ENCODE assay signal across 8 cellular contexts in the genomic region with DNA sequence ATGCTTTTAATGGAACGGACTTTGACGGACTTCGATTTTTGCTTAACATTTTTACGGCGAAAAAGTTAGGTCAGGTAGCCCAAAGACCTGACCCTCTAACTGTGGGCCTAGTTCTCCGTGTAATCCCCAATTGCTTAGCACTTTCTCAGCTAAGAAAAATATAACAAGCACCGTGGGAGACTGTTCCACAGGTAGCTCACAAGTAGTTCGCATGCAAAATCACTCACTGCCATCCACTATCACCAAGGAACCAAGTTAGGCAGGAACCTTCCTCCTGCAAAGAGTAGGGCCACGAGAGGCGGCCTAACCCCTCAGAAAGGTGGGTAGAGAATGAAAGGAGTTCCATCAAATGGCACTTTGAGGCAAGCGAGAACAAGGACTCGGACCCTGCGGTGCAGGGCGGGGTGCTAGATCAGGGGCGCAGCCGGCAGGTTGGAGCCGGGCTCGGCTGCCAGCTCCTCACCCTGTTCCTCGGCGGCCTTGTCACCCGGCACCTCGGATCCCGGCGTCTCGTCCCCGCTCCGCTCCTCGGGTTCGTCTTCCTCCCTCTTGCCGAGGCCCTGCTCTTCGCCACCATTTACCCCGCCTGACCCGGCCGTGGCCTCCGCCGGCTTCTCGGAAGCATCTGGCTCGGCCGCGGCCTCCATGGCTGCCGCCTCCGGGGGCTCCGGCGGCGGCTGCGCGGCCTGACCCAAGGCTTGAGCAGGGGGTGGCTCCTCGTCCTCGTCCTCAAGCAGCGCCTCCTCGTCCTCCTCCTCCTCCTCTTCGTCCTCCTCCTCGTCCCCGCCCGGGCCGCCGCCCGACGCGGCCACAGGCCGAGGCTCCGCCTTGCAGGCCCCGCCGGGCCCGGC. TPM values are rescaled to one million over a fixed set of nuclear protein-coding genes. Genes with fewer than 3 reads are reported as not detected.
DNase-seq lines count a peak whose midpoint lies in the region; ATAC-seq and TF ChIP-seq lines count a peak whose summit lies in the region.

No MANE protein-coding gene starts in this region.

- peak overlapping the region; percentile 95 to 100 (median 96) for H3K27ac ChIP-seq in adrenal gland

- peak; percentile 1 for ATAC-seq in HG03457 (IDR thresholded peaks at IDR 0.05; ENCODE audit: unreplicated experiment)

- H3K9me3 ChIP-seq in adrenal gland (replicated peaks in 1 of 3) = no peaks in the 10 kb centered on the region
- H3K9me3 ChIP-seq in iPS-18c (ENCODE audit: control insufficient read depth, insufficient read depth, low read length) = peaks cover 2% of the 10 kb centered on the region

- TF ChIP-seq CTCF in adrenal gland (IDR thresholded peaks at IDR 0.05) = no peak

- H3K4me1 ChIP-seq in adrenal gland (replicated peaks in 1 of 2) = peaks cover 22 to 47% of the 10 kb centered on the region in 2 donors

- H3K4me3 ChIP-seq in adrenal gland (peak overlapping the region; percentile 7 to 79 (median 56)), iPS-18c (ENCODE audit: insufficient read depth, low read depth, low read length) (peak overlapping the region; percentile 98)

- 0% methylated on average over 8 to 65 of the region's 65 CpGs for WGBS in adrenal gland, 4 donors

- intact Hi-C loops in adrenal gland (cut with DNase I) = no loop called here

- no peak for TF ChIP-seq POLR2A in adrenal gland (IDR thresholded peaks at IDR 0.05)

- peaks cover 0 to 33% of the 10 kb centered on the region in 2 donors for H3K36me3 ChIP-seq in adrenal gland (replicated peaks in 1 of 2)

- no peaks in the 10 kb centered on the region for H3K27me3 ChIP-seq in adrenal gland

- DNase-seq in DMS53 (lab: John Stamatoyannopoulos, UW) (peak; percentile 60), DMS53 treated with DMSO at 0.1 percent for 48 hours (lab: John Stamatoyannopoulos, UW; ENCODE audit: unreplicated experiment) (no peak), adrenal gland (peak in 2 of 7 donors; percentile 20 to 40), CD1c-positive myeloid dendritic cell (ENCODE audit: extremely low spot score) (no peak), kidney glomerular epithelial cell (lab: John Stamatoyannopoulos, UW) (no peak)
- DNase-seq in stimulated activated CD4-positive, alpha-beta T cell treated with anti-CD3 and anti-CD28 coated beads, Interleukin-4, amount 100 ng/mL, for 1 hour = peak; percentile 36

RNA-seq across cellular contexts. Expression of a gene that starts 0.9 kb away (rescaled TPM):
- total RNA-seq in adrenal gland = 10 to 100 TPM; 10.3 to 34.5 (median 20.2) TPM
- polyA plus RNA-seq in adrenal gland = 10 to 100 TPM; 23.8 to 40.2 (median 38.1) TPM

RNA-seq across cellular contexts. Expression of a gene that starts 1.9 kb away (rescaled TPM):
- total RNA-seq in adrenal gland = 10 to 100 TPM; 10.7 to 32.6 (median 24.2) TPM
- 10 to 100 TPM; 36.7 to 93.9 (median 46.3) TPM for polyA plus RNA-seq in adrenal gland

RNA-seq across cellular contexts. Expression of a gene that starts 18.9 kb away (rescaled TPM):
- 1 to 10 TPM in 2 of 8 donors, under 1 TPM in 4, not detected in 2; 0.39 to 3.2 (median 0.94) TPM for total RNA-seq in adrenal gland
- polyA plus RNA-seq in adrenal gland = 10 to 100 TPM in 1 of 3 donors, 1 to 10 TPM in 2; 4.1 to 15.7 (median 6.4) TPM

RNA-seq across cellular contexts. Expression of a gene that starts 19.2 kb away (rescaled TPM):
- 100 to 1,000 TPM in 5 of 8 donors, 10 to 100 TPM in 3; 77.6 to 185 (median 105) TPM for total RNA-seq in adrenal gland
- 100 to 1,000 TPM; 134 to 653 (median 440) TPM for polyA plus RNA-seq in adrenal gland

RNA-seq across cellular contexts. Expression of a gene that starts 27.6 kb away (rescaled TPM):
- total RNA-seq in adrenal gland = 10 to 100 TPM in 6 of 8 donors, 1 to 10 TPM in 2; 6.9 to 19.5 (median 13.9) TPM
- 1 to 10 TPM; 3.0 to 5.6 (median 3.3) TPM for polyA plus RNA-seq in adrenal gland

Comparison
In these comparisons a context has a peak if more than half of its experiments do, and no peak if none do; other contexts are left out.
1. DNase-seq: peak in DMS53 (single experiment) and stimulated activated CD4-positive, alpha-beta T cell treated with anti-CD3 and anti-CD28 coated beads, Interleukin-4, amount 100 ng/mL, for 1 hour (single experiment); none in DMS53 treated with DMSO at 0.1 percent for 48 hours (single experiment), CD1c-positive myeloid dendritic cell (single experiment) and kidney glomerular epithelial cell (single experiment).